Comparison of ENCODE assay signal across 21 cellular contexts in the genomic region with DNA sequence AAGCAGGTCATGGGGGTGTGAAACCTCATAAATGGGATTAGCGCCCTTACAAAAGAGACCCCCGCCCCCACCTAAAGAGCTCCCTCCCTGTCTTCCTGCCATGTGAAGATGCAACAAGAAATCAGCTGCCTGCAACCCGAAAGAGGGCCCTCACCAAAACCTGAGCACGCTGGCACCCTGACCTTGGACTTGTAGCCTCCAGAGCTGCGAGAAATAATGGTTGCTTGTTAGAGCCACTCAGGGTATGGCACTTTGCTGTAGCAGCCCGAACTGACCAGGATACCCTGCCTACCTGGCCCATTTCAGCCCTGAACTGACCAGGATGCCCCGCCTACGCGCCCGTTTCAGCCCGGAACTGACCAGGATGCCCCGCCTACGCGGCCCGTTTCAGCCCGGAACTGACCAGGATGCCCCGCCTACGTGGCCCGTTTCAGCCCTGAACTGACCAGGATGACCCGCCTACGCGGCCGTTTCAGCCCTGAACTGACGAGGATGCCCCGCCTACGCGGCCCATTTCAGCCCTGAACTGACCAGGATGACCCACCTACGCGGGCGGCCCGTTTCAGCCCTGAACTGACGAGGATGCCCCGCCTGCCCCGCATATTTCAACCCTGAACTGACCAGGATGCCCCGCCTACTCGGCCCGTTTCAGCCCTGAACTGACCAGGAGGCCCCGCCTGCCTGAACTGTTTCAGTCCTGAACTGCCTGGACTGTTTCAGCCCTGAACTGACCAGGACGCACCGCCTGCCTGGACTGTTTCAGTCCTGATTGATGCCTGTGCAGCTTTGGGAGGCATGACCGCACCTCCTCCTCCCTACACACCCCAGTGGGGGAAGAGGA.
"Had no signal": no experiment of that assay in that cellular context is flagged by ENCODE, and none has a peak within 500 bp of the region (broad histone marks: within the 10 kb centered on the region; RNA-seq: fewer than 3 reads in every experiment).

No MANE protein-coding gene starts in this region.

- H3K27ac ChIP-seq: breast epithelium, thyroid gland, upper lobe of right lung, WERI-Rb-1 had no signal

- H3K27me3 ChIP-seq: breast epithelium, thyroid gland, upper lobe of right lung had no signal

- H3K9me3 ChIP-seq: thyroid gland, upper lobe of right lung had no signal

- DNase-seq: activated CD4-positive, alpha-beta T cell treated with anti-CD3 and anti-CD28 coated beads, Interleukin-2, amount 10 ng/mL, durations not matched to agents 7 days and 5 days; activated CD4-positive, CD25-positive, alpha-beta regulatory T cell treated with anti-CD3 and anti-CD28 coated beads, Interleukin-2, amount 50 U/mL, for 72 hours; activated CD8-positive, alpha-beta T cell treated with anti-CD3 and anti-CD28 coated beads for 36 hours; activated naive CD8-positive, alpha-beta T cell treated with anti-CD3 and anti-CD28 coated beads, Interleukin-2, amount 50 U/mL, for 24 hours; activated T-cell treated with anti-CD3 and anti-CD28 coated beads, Interleukin-2, amount 50 U/mL, for 48 hours; central memory CD4-positive, alpha-beta T cell; foreskin melanocyte; glutamatergic neuron; islet precursor cell; left ventricle myocardium superior; naive B cell; occipital lobe; right cardiac atrium; stimulated activated CD4-positive, alpha-beta T cell treated with anti-CD3 and anti-CD28 coated beads, Interleukin-4, amount 100 ng/mL, for 1 hour; stimulated activated naive CD8-positive, alpha-beta T cell treated with anti-CD3 and anti-CD28 coated beads, Interleukin-15, Interleukin-2, amounts not matched to agents 100 U/mL and 50 U/mL, for 24 hours; T-helper 9 cell; thyroid gland; upper lobe of right lung; WERI-Rb-1 had no signal

- FAIRE-seq: endothelial cell of umbilical vein had no signal

- H3K4me3 ChIP-seq: breast epithelium, thyroid gland, upper lobe of right lung had no signal

- H3K4me1 ChIP-seq: breast epithelium, thyroid gland, upper lobe of right lung had no signal

- H3K36me3 ChIP-seq: breast epithelium, thyroid gland, upper lobe of right lung, WERI-Rb-1 had no signal
